ENCODE assay signal across 9 cellular contexts in the genomic region with DNA sequence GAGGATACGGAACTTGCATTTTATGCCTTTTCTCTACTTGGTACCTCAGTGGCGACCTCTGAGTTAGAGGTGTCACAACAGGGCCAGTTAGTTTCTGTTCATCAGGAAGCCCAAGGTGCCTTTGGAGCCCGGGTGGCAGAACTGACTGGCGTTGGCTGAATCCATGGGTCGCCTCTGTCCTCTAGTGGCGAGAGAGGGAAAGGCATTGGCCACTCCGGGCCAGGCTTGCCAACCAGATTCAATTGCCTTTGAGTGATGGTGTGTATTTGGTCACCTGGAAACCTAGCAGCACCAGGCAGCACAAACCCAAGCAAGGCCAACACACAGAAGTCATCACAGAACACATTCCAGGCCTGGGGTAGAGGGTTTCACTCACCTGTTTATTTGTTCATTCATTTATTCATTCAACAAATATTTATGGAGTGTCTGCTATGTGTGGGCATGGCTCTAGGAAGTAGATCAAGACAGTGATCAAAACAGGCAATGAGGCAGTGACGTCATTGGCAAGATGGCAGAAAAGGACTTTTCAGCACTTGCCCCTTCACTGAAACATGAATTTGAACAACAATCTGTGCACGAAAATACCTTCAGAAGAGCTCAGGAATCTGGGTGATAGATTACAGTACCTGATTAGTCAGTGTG. TPM values are rescaled to one million over a fixed set of nuclear protein-coding genes. Genes with fewer than 3 reads are reported as not detected.
DNase-seq lines count a peak whose midpoint lies in the region; ATAC-seq and TF ChIP-seq lines count a peak whose summit lies in the region.
"Had no signal": no experiment of that assay in that cellular context is flagged by ENCODE, and none has a peak within 500 bp of the region (broad histone marks: within the 10 kb centered on the region; RNA-seq: fewer than 3 reads in every experiment).

No MANE protein-coding gene starts in this region.

- no peaks in the 10 kb centered on the region for H3K27me3 ChIP-seq in parathyroid adenoma (ENCODE audit: control insufficient read depth, insufficient read depth, low read length)

- peak; percentile 56 for DNase-seq in DMS 273 (lab: John Stamatoyannopoulos, UW; ENCODE audit: unreplicated experiment)
- DNase-seq in DMS 273 treated with DMSO at 0.1 percent for 48 hours (lab: John Stamatoyannopoulos, UW), result no peak
- peak; percentile 23 for DNase-seq in NCI-H748 treated with DMSO at 0.1 percent for 48 hours (lab: John Stamatoyannopoulos, UW)
- DNase-seq in glutamatergic neuron, result peak; percentile 84

- ATAC-seq in HG03521 (IDR thresholded peaks at IDR 0.05; ENCODE audit: unreplicated experiment), result peak; percentile 61
- peak; percentile 42 for ATAC-seq in activated T-helper 17 cell treated with anti-CD3 and anti-CD28 coated beads, Interleukin-2, amount 50 U/mL, for 72 hours (replicated peaks)
- no peak for ATAC-seq in HG03565 (IDR thresholded peaks at IDR 0.05; ENCODE audit: unreplicated experiment)

- H3K27ac Mint-ChIP-seq in activated T-helper 17 cell treated with anti-CD3 and anti-CD28 coated beads, Interleukin-2, amount 50 U/mL, for 72 hours, result no peak overlapping the region
- H3K27ac Mint-ChIP-seq in glutamatergic neuron (ENCODE audit: unreplicated experiment), result no peak overlapping the region

- H3K4me1 Mint-ChIP-seq in activated T-helper 17 cell treated with anti-CD3 and anti-CD28 coated beads, Interleukin-2, amount 50 U/mL, for 72 hours, result no peaks in the 10 kb centered on the region
- H3K4me1 Mint-ChIP-seq in glutamatergic neuron (ENCODE audit: low read depth, unreplicated experiment), result no peaks in the 10 kb centered on the region
- H3K4me1 Mint-ChIP-seq: central memory CD8-positive, alpha-beta T cell had no signal

- no peak overlapping the region for H3K4me3 ChIP-seq in parathyroid adenoma (ENCODE audit: low read depth, low read length)

- no peak overlapping the region for H3K4me3 Mint-ChIP-seq in activated T-helper 17 cell treated with anti-CD3 and anti-CD28 coated beads, Interleukin-2, amount 50 U/mL, for 72 hours
- no peak overlapping the region for H3K4me3 Mint-ChIP-seq in glutamatergic neuron (ENCODE audit: unreplicated experiment)
- H3K4me3 Mint-ChIP-seq: central memory CD8-positive, alpha-beta T cell had no signal

- H2AFZ ChIP-seq in parathyroid adenoma, result no peak overlapping the region

- H3K9ac ChIP-seq in parathyroid adenoma, result no peak overlapping the region

- no peaks in the 10 kb centered on the region for H3K9me3 ChIP-seq in parathyroid adenoma (ENCODE audit: control insufficient read depth, low read length)

- H3K27me3 Mint-ChIP-seq in activated T-helper 17 cell treated with anti-CD3 and anti-CD28 coated beads, Interleukin-2, amount 50 U/mL, for 72 hours, result peaks cover 16% of the 10 kb centered on the region
- H3K27me3 Mint-ChIP-seq in glutamatergic neuron (ENCODE audit: unreplicated experiment), result peaks cover 3% of the 10 kb centered on the region

- TF ChIP-seq CTCF in glutamatergic neuron (IDR thresholded peaks at IDR 0.05; ENCODE audit: partially characterized antibody, unreplicated experiment) (peak; percentile 91), parathyroid adenoma (IDR thresholded peaks at IDR 0.05) (peak; percentile 97)

- no peaks in the 10 kb centered on the region for H3K36me3 Mint-ChIP-seq in activated T-helper 17 cell treated with anti-CD3 and anti-CD28 coated beads, Interleukin-2, amount 50 U/mL, for 72 hours (ENCODE audit: low read depth)
- no peaks in the 10 kb centered on the region for H3K36me3 Mint-ChIP-seq in glutamatergic neuron (ENCODE audit: unreplicated experiment)

- H3K27ac ChIP-seq in parathyroid adenoma, result no peak overlapping the region

- H3K9me3 Mint-ChIP-seq in activated T-helper 17 cell treated with anti-CD3 and anti-CD28 coated beads, Interleukin-2, amount 50 U/mL, for 72 hours, result no peaks in the 10 kb centered on the region
- H3K9me3 Mint-ChIP-seq in glutamatergic neuron (ENCODE audit: unreplicated experiment), result peaks cover 4% of the 10 kb centered on the region
- H3K9me3 Mint-ChIP-seq: central memory CD8-positive, alpha-beta T cell had no signal

- H3K36me3 ChIP-seq in parathyroid adenoma (ENCODE audit: control insufficient read depth, insufficient read depth, low read length), result no peaks in the 10 kb centered on the region

- no peaks in the 10 kb centered on the region for H3K4me1 ChIP-seq in parathyroid adenoma

- H3K4me2 ChIP-seq in parathyroid adenoma (ENCODE audit: low read length), result no peak overlapping the region

- no peaks in the 10 kb centered on the region for H3K79me2 ChIP-seq in parathyroid adenoma

RNA-seq across cellular contexts. Expression of a gene that starts 40.5 kb away (rescaled TPM):
- total RNA-seq in activated T-helper 17 cell treated with anti-CD3 and anti-CD28 coated beads, Interleukin-2, amount 50 U/mL, for 72 hours, result not detected
- total RNA-seq in glutamatergic neuron (ENCODE audit: unreplicated experiment), result not detected
